16 cellular contexts compared by ENCODE assay signal in genomic region chr3:98577178-98577895, GRCh38. TPM values are rescaled to one million over a fixed set of nuclear protein-coding genes. Genes with fewer than 3 reads are reported as not detected.
A peak's percentile ranks its signal among the peaks of the same experiment; 100 is the strongest.
DNase-seq lines count a peak whose midpoint lies in the region; ATAC-seq and TF ChIP-seq lines count a peak whose summit lies in the region.
"Had no signal": no experiment of that assay in that cellular context is flagged by ENCODE, and none has a peak within 500 bp of the region (broad histone marks: within the 10 kb centered on the region; RNA-seq: fewer than 3 reads in every experiment).

No MANE protein-coding gene starts in this region.

- peaks cover 15% of the 10 kb centered on the region for H3K4me1 Mint-ChIP-seq in MCF 10A (ENCODE audit: insufficient read depth, unreplicated experiment)
- peaks cover 60% of the 10 kb centered on the region for H3K4me1 Mint-ChIP-seq in activated T-helper 2 cell treated with anti-CD3 and anti-CD28 coated beads, Interferon-gamma antibody, Interleukin-2, Interleukin-4, amounts not matched to agents 10 μg/mL and 5 μg/mL and 100 μg/mL, durations not matched to agents 14 hours and 24 hours and 36 hours (ENCODE audit: low read depth)

- DNase-seq in MCF 10A (ENCODE audit: unreplicated experiment), result no peak
- no peak for DNase-seq in breast epithelium (ENCODE audit: low spot score in 2 of 2)
- no peak for DNase-seq in activated T-helper 2 cell treated with anti-CD3 and anti-CD28 coated beads, Interferon-gamma antibody, Interleukin-2, Interleukin-4, amounts not matched to agents 10 μg/mL and 5 μg/mL and 100 μg/mL, durations not matched to agents 14 hours and 24 hours and 36 hours (ENCODE audit: low spot score)
- DNase-seq in fibroblast of pulmonary artery (ENCODE audit: low read depth), result peak; percentile 13
- DNase-seq in stimulated activated CD8-positive, alpha-beta memory T cell treated with anti-CD3 and anti-CD28 coated beads, Interleukin-4, amount 100 ng/mL, for 48 hours, result no peak
- DNase-seq in ureter (ENCODE audit: low spot score), result no peak
- no peak for DNase-seq in vagina (ENCODE audit: extremely low spot score in 2 of 2)
- DNase-seq: GF-D8; NCI-H2081 treated with DMSO at 0.1 percent for 48 hours; stimulated activated naive CD4-positive, alpha-beta T cell; T1000 had no signal

- no peaks in the 10 kb centered on the region for H3K9me3 Mint-ChIP-seq in MCF 10A (ENCODE audit: unreplicated experiment)
- H3K9me3 Mint-ChIP-seq in activated T-helper 2 cell treated with anti-CD3 and anti-CD28 coated beads, Interferon-gamma antibody, Interleukin-2, Interleukin-4, amounts not matched to agents 10 μg/mL and 5 μg/mL and 100 μg/mL, durations not matched to agents 14 hours and 24 hours and 36 hours, result peaks cover 3% of the 10 kb centered on the region

- ATAC-seq in HG03342 (IDR thresholded peaks at IDR 0.05; ENCODE audit: unreplicated experiment), result no peak
- ATAC-seq: gastroesophageal sphincter, K562 had no signal

- H3K4me1 ChIP-seq in breast epithelium (no peaks in the 10 kb centered on the region), vagina (no peaks in the 10 kb centered on the region)
- H3K4me1 ChIP-seq: gastroesophageal sphincter had no signal

- no TSS peak for BruUV-seq in MCF 10A (replicated peaks; lab: Mats Ljungman, UMichigan)

- H3K36me3 Mint-ChIP-seq in MCF 10A (ENCODE audit: insufficient read depth, unreplicated experiment), result peaks cover 39% of the 10 kb centered on the region
- H3K36me3 Mint-ChIP-seq in activated T-helper 2 cell treated with anti-CD3 and anti-CD28 coated beads, Interferon-gamma antibody, Interleukin-2, Interleukin-4, amounts not matched to agents 10 μg/mL and 5 μg/mL and 100 μg/mL, durations not matched to agents 14 hours and 24 hours and 36 hours (ENCODE audit: low read depth), result peaks cover 71% of the 10 kb centered on the region

- no peak overlapping the region for H3K4me3 ChIP-seq in breast epithelium
- H3K4me3 ChIP-seq in fibroblast of pulmonary artery (replicated peaks; ENCODE audit: low read depth, low read length), result no peak overlapping the region
- H3K4me3 ChIP-seq in vagina, result no peak overlapping the region
- H3K4me3 ChIP-seq: gastroesophageal sphincter, K562 had no signal

- H3K36me3 ChIP-seq in breast epithelium (no peaks in the 10 kb centered on the region), vagina (peaks cover 0 to 10% of the 10 kb centered on the region in 2 donors)

- no peaks in the 10 kb centered on the region for H3K27me3 ChIP-seq in breast epithelium
- no peaks in the 10 kb centered on the region for H3K27me3 ChIP-seq in vagina
- H3K27me3 ChIP-seq: gastroesophageal sphincter, neutrophil had no signal

- CTCF ChIA-PET in MCF 10A (lab: Yijun Ruan, JAX), result interaction anchor here (0.6 kb wide), 1 partner anchor 360 kb away, joined by 3 read pairs; no protein-coding TSS in a partner anchor

- H3K4me3 Mint-ChIP-seq in MCF 10A (ENCODE audit: unreplicated experiment), result no peak overlapping the region
- no peak overlapping the region for H3K4me3 Mint-ChIP-seq in activated T-helper 2 cell treated with anti-CD3 and anti-CD28 coated beads, Interferon-gamma antibody, Interleukin-2, Interleukin-4, amounts not matched to agents 10 μg/mL and 5 μg/mL and 100 μg/mL, durations not matched to agents 14 hours and 24 hours and 36 hours (ENCODE audit: low read depth)

- TF ChIP-seq CTCF in MCF 10A (IDR thresholded peaks at IDR 0.05; ENCODE audit: unreplicated experiment) (no peak), breast epithelium (IDR thresholded peaks at IDR 0.05) (no peak), fibroblast of pulmonary artery (IDR thresholded peaks at IDR 0.05; ENCODE audit: low read length, missing control alignments) (no peak), vagina (IDR thresholded peaks at IDR 0.05) (no peak)

- intact Hi-C loops in MCF 10A (cut with micrococcal nuclease) (no loop called here), breast epithelium (cut with DNase I; ENCODE audit: low total_unique reads) (no loop called here), vagina (cut with DNase I) (no loop called here)
- intact Hi-C loops in activated T-helper 2 cell treated with anti-CD3 and anti-CD28 coated beads, Interferon-gamma antibody, Interleukin-2, Interleukin-4, amounts not matched to agents 10 μg/mL and 5 μg/mL and 100 μg/mL, durations not matched to agents 14 hours and 24 hours and 36 hours (cut with micrococcal nuclease), result no loop called here

- POLR2A ChIA-PET in MCF 10A (lab: Yijun Ruan, JAX), result no interaction called here

- H3K27ac ChIP-seq in breast epithelium (no peak overlapping the region), vagina (no peak overlapping the region)
- H3K27ac ChIP-seq: gastroesophageal sphincter, neutrophil had no signal

- no peaks in the 10 kb centered on the region for H3K27me3 Mint-ChIP-seq in MCF 10A (ENCODE audit: insufficient read depth, unreplicated experiment)
- no peaks in the 10 kb centered on the region for H3K27me3 Mint-ChIP-seq in activated T-helper 2 cell treated with anti-CD3 and anti-CD28 coated beads, Interferon-gamma antibody, Interleukin-2, Interleukin-4, amounts not matched to agents 10 μg/mL and 5 μg/mL and 100 μg/mL, durations not matched to agents 14 hours and 24 hours and 36 hours (ENCODE audit: low read depth)

- H3K9me3 ChIP-seq in breast epithelium (no peaks in the 10 kb centered on the region), vagina (no peaks in the 10 kb centered on the region)
- H3K9me3 ChIP-seq: gastroesophageal sphincter, neutrophil had no signal

- H3K27ac Mint-ChIP-seq in MCF 10A (ENCODE audit: low read depth, unreplicated experiment), result peak overlapping the region; percentile 11
- peak overlapping the region; percentile 55 for H3K27ac Mint-ChIP-seq in activated T-helper 2 cell treated with anti-CD3 and anti-CD28 coated beads, Interferon-gamma antibody, Interleukin-2, Interleukin-4, amounts not matched to agents 10 μg/mL and 5 μg/mL and 100 μg/mL, durations not matched to agents 14 hours and 24 hours and 36 hours

- TF ChIP-seq POLR2A in breast epithelium (IDR thresholded peaks at IDR 0.05) (no peak), vagina (IDR thresholded peaks at IDR 0.05) (no peak)

RNA-seq across cellular contexts. Expression of gene CPOX, which starts 16.1 kb away (rescaled TPM):
- 10.8 and 11.2 TPM in 2 replicates for total RNA-seq in MCF 10A (2022)
- total RNA-seq in breast epithelium, result 10 to 100 TPM; 14.4 to 22.1 (median 15.1) TPM
- total RNA-seq in activated T-helper 2 cell treated with anti-CD3 and anti-CD28 coated beads, Interferon-gamma antibody, Interleukin-2, Interleukin-4, amounts not matched to agents 10 μg/mL and 5 μg/mL and 100 μg/mL, durations not matched to agents 14 hours and 24 hours and 36 hours, result 48.4 and 50.4 TPM in 2 replicates
- 17.5 TPM for total RNA-seq in ureter
- total RNA-seq in vagina, result 21.4 TPM

RNA-seq across cellular contexts. Expression of gene GPR15, which starts 45.6 kb away (rescaled TPM):
- total RNA-seq in MCF 10A (2022) (not detected in 2 replicates), breast epithelium (1 to 10 TPM in 1 of 3 donors, under 1 TPM in 1, not detected in 1; 0.59 to 1.6 TPM), ureter (4.0 TPM), vagina (1.2 TPM)
- 10.0 and 10.5 TPM in 2 replicates for total RNA-seq in activated T-helper 2 cell treated with anti-CD3 and anti-CD28 coated beads, Interferon-gamma antibody, Interleukin-2, Interleukin-4, amounts not matched to agents 10 μg/mL and 5 μg/mL and 100 μg/mL, durations not matched to agents 14 hours and 24 hours and 36 hours
- total RNA-seq: cerebellum, gastroesophageal sphincter had no signal

RNA-seq across cellular contexts. Expression of gene CLDND1, which starts 54.6 kb away (rescaled TPM):
- total RNA-seq in MCF 10A (2022) (128 and 173 TPM in 2 replicates), breast epithelium (100 to 1,000 TPM; 113 to 121 (median 114) TPM), ureter (90.2 TPM), vagina (158 TPM)
- 326 and 338 TPM in 2 replicates for total RNA-seq in activated T-helper 2 cell treated with anti-CD3 and anti-CD28 coated beads, Interferon-gamma antibody, Interleukin-2, Interleukin-4, amounts not matched to agents 10 μg/mL and 5 μg/mL and 100 μg/mL, durations not matched to agents 14 hours and 24 hours and 36 hours
